9 cellular contexts compared by ENCODE assay signal in the genomic region with DNA sequence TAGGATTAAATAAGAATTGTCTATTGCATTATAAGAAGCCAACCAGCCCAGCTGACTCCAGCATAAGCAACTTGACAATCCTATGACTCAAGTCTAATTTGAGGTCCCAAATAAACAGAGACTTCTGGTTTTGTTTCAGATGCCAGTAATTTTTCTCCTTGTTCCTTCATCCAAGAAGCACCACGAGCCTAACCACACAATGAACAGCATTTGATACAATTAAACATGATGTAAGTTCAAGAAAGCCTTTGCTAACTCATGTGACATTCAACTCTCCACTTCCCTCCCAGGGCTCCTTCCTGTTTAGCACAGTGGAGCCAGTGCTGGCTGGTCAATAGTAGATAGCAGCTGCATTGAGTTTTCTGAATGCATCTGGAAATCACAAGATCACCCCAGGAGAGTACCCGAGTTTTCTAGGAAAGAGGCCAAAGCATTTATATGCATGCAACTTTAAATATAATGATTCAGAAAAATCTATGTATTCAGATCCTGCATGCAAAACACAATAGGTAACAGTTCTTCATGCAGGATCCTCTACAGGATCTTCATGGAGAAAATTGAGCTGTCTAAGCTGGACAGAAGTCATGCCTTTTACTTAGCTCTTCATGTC.
DNase-seq lines count a peak whose midpoint lies in the region; TF ChIP-seq lines count a peak whose summit lies in the region.
"Had no signal": no experiment of that assay in that cellular context is flagged by ENCODE, and none has a peak within 500 bp of the region (broad histone marks: within the 10 kb centered on the region; RNA-seq: fewer than 3 reads in every experiment).

No MANE protein-coding gene starts in this region.

- H3K4me1 ChIP-seq in Karpas-422 (ENCODE audit: low read length), result peaks cover 52% of the 10 kb centered on the region

- H3K27me3 Mint-ChIP-seq in CD14-positive monocyte (ENCODE audit: low read depth in 3 of 3), result no peaks in the 10 kb centered on the region
- H3K27me3 Mint-ChIP-seq in T-helper 2 cell treated with Interferon-gamma antibody and Interleukin-4, amounts not matched to agents 5 μg/mL and 100 μg/mL, for 36 hours (ENCODE audit: low read depth), result no peaks in the 10 kb centered on the region

- H3K9ac ChIP-seq in Karpas-422 (ENCODE audit: low read length), result no peak overlapping the region; the same call in 1 of the 2 replicates

- H3K4me3 ChIP-seq in Karpas-422 (ENCODE audit: low read length) (no peak overlapping the region), cardiac fibroblast (replicated peaks in 1 of 2; ENCODE audit: low read depth in 2 of 2, low read length in 2 of 2) (no peak overlapping the region)

- peaks cover 6 to 9% of the 10 kb centered on the region in 2 donors for H3K36me3 Mint-ChIP-seq in CD14-positive monocyte
- H3K36me3 Mint-ChIP-seq in T-helper 2 cell treated with Interferon-gamma antibody and Interleukin-4, amounts not matched to agents 5 μg/mL and 100 μg/mL, for 36 hours (ENCODE audit: low read depth), result no peaks in the 10 kb centered on the region

- no peaks in the 10 kb centered on the region for H4K20me1 ChIP-seq in Karpas-422 (ENCODE audit: insufficient read depth, low read depth, low read length)

- H3K9me2 ChIP-seq in Karpas-422 (replicated peaks; ENCODE audit: insufficient read depth, low read length), result no peaks in the 10 kb centered on the region

- H3K4me1 Mint-ChIP-seq in CD14-positive monocyte, result peaks cover 37% of the 10 kb centered on the region
- no peaks in the 10 kb centered on the region for H3K4me1 Mint-ChIP-seq in T-helper 2 cell treated with Interferon-gamma antibody and Interleukin-4, amounts not matched to agents 5 μg/mL and 100 μg/mL, for 36 hours (ENCODE audit: low read depth)

- DNase-seq in CD14-positive monocyte (ENCODE audit: low spot score), result peak; percentile 79
- DNase-seq in Karpas-422, result no peak
- DNase-seq in cardiac fibroblast (ENCODE audit: low read depth in 2 of 2), result peak; percentile 92 to 95
- peak; percentile 98 for DNase-seq in myocyte (ENCODE audit: low read depth)
- no peak for DNase-seq in T-helper 2 cell treated with Interferon-gamma antibody and Interleukin-4, amounts not matched to agents 5 μg/mL and 100 μg/mL, for 36 hours (ENCODE audit: low spot score)
- no peak for DNase-seq in NCI-H1092 (lab: John Stamatoyannopoulos, UW)
- no peak for DNase-seq in DMS79 (lab: John Stamatoyannopoulos, UW)
- no peak for DNase-seq in OCI-M2 (lab: John Stamatoyannopoulos, UW; ENCODE audit: unreplicated experiment)

- peak overlapping the region; percentile 66 to 94 (median 90) for H3K27ac Mint-ChIP-seq in CD14-positive monocyte
- H3K27ac Mint-ChIP-seq in T-helper 2 cell treated with Interferon-gamma antibody and Interleukin-4, amounts not matched to agents 5 μg/mL and 100 μg/mL, for 36 hours, result no peak overlapping the region

- H3K27ac ChIP-seq in Karpas-422 (ENCODE audit: low read length), result peak overlapping the region; percentile 80

- TF ChIP-seq CTCF in CD14-positive monocyte (IDR thresholded peaks at IDR 0.05) (no peak), cardiac fibroblast (IDR thresholded peaks at IDR 0.05; ENCODE audit: low read depth, low read length) (no peak)

- intact Hi-C loops in CD14-positive monocyte (cut with micrococcal nuclease), result no loop called here

- H3K4me2 ChIP-seq in Karpas-422 (ENCODE audit: low read depth, low read length, poor library complexity, severe bottlenecking), result peak overlapping the region; percentile 30

- H3K9me3 ChIP-seq in Karpas-422 (ENCODE audit: low read length), result no peaks in the 10 kb centered on the region

- H3K9me3 Mint-ChIP-seq in CD14-positive monocyte, result peaks cover 0 to 4% (median 0%) of the 10 kb centered on the region in 7 donors
- H3K9me3 Mint-ChIP-seq in T-helper 2 cell treated with Interferon-gamma antibody and Interleukin-4, amounts not matched to agents 5 μg/mL and 100 μg/mL, for 36 hours, result no peaks in the 10 kb centered on the region
- H3K9me3 Mint-ChIP-seq: neural crest cell had no signal

- H3K79me2 ChIP-seq in Karpas-422 (ENCODE audit: low read length), result peaks cover 10% of the 10 kb centered on the region; the same call in 1 of the 2 replicates

- no peaks in the 10 kb centered on the region for H3K27me3 ChIP-seq in Karpas-422 (ENCODE audit: low read length)

- no peak overlapping the region for H2AFZ ChIP-seq in Karpas-422 (ENCODE audit: low read length)

- H3K36me3 ChIP-seq in Karpas-422 (ENCODE audit: insufficient read depth, low read length), result no peaks in the 10 kb centered on the region

- no peak overlapping the region for H3K4me3 Mint-ChIP-seq in CD14-positive monocyte
- H3K4me3 Mint-ChIP-seq in T-helper 2 cell treated with Interferon-gamma antibody and Interleukin-4, amounts not matched to agents 5 μg/mL and 100 μg/mL, for 36 hours, result no peak overlapping the region
- H3K4me3 Mint-ChIP-seq: neural crest cell had no signal

Comparison
In these comparisons a context has a peak if more than half of its experiments do, and no peak if none do; other contexts are left out.
1. DNase-seq: peak in CD14-positive monocyte (single experiment), cardiac fibroblast (2 of 2) and myocyte (single experiment); none in Karpas-422 (single experiment), T-helper 2 cell treated with Interferon-gamma antibody and Interleukin-4, amounts not matched to agents 5 μg/mL and 100 μg/mL, for 36 hours (single experiment), NCI-H1092 (single experiment), DMS79 (single experiment) and OCI-M2 (single experiment).